Comparison of ENCODE assay signal across 23 cellular contexts in the genomic region with DNA sequence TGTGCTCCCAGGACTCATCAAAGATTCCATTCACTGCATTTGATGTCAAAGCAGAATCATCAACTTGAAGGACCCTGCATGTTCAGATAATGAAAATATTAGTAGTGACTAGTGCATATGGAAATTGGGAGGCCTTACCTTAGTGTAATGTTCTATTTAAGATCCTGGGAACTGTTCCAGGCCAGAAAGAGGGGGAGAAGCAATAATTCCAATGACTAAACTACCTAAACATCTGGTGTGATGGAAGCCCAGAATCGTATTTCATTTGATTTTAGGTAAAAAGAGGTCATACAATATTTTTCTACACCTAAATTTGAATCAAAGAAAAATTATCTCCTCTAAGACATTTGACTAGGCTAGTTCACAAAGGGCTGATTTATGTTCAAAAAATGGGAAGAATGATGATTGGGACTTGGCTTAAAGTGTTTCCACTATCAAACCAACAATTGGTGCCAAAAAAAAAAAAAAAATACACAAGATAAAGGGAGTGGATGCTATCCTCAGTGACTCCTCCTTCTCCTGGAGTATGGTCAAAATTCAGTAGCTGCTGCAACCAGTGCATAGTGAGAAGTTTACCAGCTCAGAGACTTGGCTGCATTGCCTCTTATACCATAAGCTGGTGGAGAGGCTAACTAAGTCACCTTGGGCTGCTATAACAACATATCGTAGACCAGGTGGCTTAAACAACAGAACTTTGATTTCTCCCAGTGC.
A peak's percentile ranks its signal among the peaks of the same experiment; 100 is the strongest.
DNase-seq lines count a peak whose midpoint lies in the region; TF ChIP-seq lines count a peak whose summit lies in the region.
"Had no signal": no experiment of that assay in that cellular context is flagged by ENCODE, and none has a peak within 500 bp of the region (broad histone marks: within the 10 kb centered on the region; RNA-seq: fewer than 3 reads in every experiment).

No MANE protein-coding gene starts in this region.

- TF ChIP-seq CTCF in MCF 10A (IDR thresholded peaks at IDR 0.05; ENCODE audit: unreplicated experiment) (no peak), breast epithelium (IDR thresholded peaks at IDR 0.05) (no peak), foreskin fibroblast (IDR thresholded peaks at IDR 0.05; ENCODE audit: low read depth, low read length) (no peak), colonic mucosa (IDR thresholded peaks at IDR 0.05) (no peak)

- CTCF ChIA-PET in MCF 10A (lab: Yijun Ruan, JAX), result no interaction called here

- no peaks in the 10 kb centered on the region for H3K27me3 Mint-ChIP-seq in MCF 10A (ENCODE audit: insufficient read depth, unreplicated experiment)
- H3K27me3 Mint-ChIP-seq: activated naive CD8-positive, alpha-beta T cell had no signal

- POLR2A ChIA-PET in MCF 10A (lab: Yijun Ruan, JAX), result no interaction called here

- H3K4me3 ChIP-seq in breast epithelium (no peak overlapping the region), foreskin fibroblast (ENCODE audit: low read depth in 1 of 2, low read length in 2 of 2) (no peak overlapping the region), colonic mucosa (no peak overlapping the region)
- H3K4me3 ChIP-seq: cardiac muscle cell, gastrocnemius medialis had no signal

- intact Hi-C loops in MCF 10A (cut with micrococcal nuclease), result no loop called here
- intact Hi-C loops in breast epithelium (cut with DNase I; ENCODE audit: low total_unique reads), result no loop called here
- intact Hi-C loops in colonic mucosa (cut with DNase I), result no loop called here

- no peak overlapping the region for H3K4me3 Mint-ChIP-seq in MCF 10A (ENCODE audit: unreplicated experiment)
- H3K4me3 Mint-ChIP-seq: activated naive CD8-positive, alpha-beta T cell had no signal

- TF ChIP-seq POLR2A in breast epithelium (IDR thresholded peaks at IDR 0.05), result no peak

- no peaks in the 10 kb centered on the region for H3K9me3 Mint-ChIP-seq in MCF 10A (ENCODE audit: unreplicated experiment)

- H3K4me1 ChIP-seq in breast epithelium, result no peaks in the 10 kb centered on the region
- no peaks in the 10 kb centered on the region for H3K4me1 ChIP-seq in colonic mucosa

- no peaks in the 10 kb centered on the region for H3K36me3 Mint-ChIP-seq in MCF 10A (ENCODE audit: insufficient read depth, unreplicated experiment)
- H3K36me3 Mint-ChIP-seq: activated naive CD8-positive, alpha-beta T cell had no signal

- no peak overlapping the region for H3K9ac ChIP-seq in colonic mucosa (ENCODE audit: low read depth in 2 of 2, low read length in 2 of 2)

- no peaks in the 10 kb centered on the region for H3K36me3 ChIP-seq in breast epithelium
- no peaks in the 10 kb centered on the region for H3K36me3 ChIP-seq in colonic mucosa
- H3K36me3 ChIP-seq: cardiac muscle cell, gastrocnemius medialis had no signal

- peaks cover 20% of the 10 kb centered on the region for H3K4me1 Mint-ChIP-seq in MCF 10A (ENCODE audit: insufficient read depth, unreplicated experiment)

- H3K27ac Mint-ChIP-seq in MCF 10A (ENCODE audit: low read depth, unreplicated experiment), result no peak overlapping the region
- H3K27ac Mint-ChIP-seq: activated naive CD8-positive, alpha-beta T cell; activated T-helper 2 cell treated with anti-CD3 and anti-CD28 coated beads, Interferon-gamma antibody, Interleukin-2, Interleukin-4, amounts not matched to agents 10 μg/mL and 5 μg/mL and 100 μg/mL, durations not matched to agents 14 hours and 24 hours and 36 hours had no signal

- BruUV-seq in MCF 10A (replicated peaks; lab: Mats Ljungman, UMichigan), result no TSS peak

- H3K9me3 ChIP-seq in breast epithelium (peaks cover 0 to 6% of the 10 kb centered on the region in 2 donors), colonic mucosa (no peaks in the 10 kb centered on the region)
- H3K9me3 ChIP-seq: gastrocnemius medialis had no signal

- H3K27me3 ChIP-seq in breast epithelium (no peaks in the 10 kb centered on the region), colonic mucosa (no peaks in the 10 kb centered on the region)
- H3K27me3 ChIP-seq: cardiac muscle cell, gastrocnemius medialis had no signal

- H3K27ac ChIP-seq in breast epithelium (no peak overlapping the region), colonic mucosa (no peak overlapping the region)
- H3K27ac ChIP-seq: cardiac muscle cell, gastrocnemius medialis had no signal

- DNase-seq in MCF 10A (ENCODE audit: unreplicated experiment) (peak; percentile 47), breast epithelium (ENCODE audit: low spot score in 2 of 2) (no peak), astrocyte of the hippocampus (ENCODE audit: low read depth, low spot score) (peak; percentile 42), foreskin fibroblast (peak; percentile 61 to 85), colonic mucosa (no peak), NCI-H1930 (lab: John Stamatoyannopoulos, UW) (no peak), COLO668 (lab: John Stamatoyannopoulos, UW; ENCODE audit: unreplicated experiment) (no peak)
- DNase-seq in activated CD4-positive, alpha-beta T cell treated with anti-CD3 and anti-CD28 coated beads, Interleukin-2, amount 50 U/mL, for 48 hours, result no peak
- DNase-seq: 8988T; activated CD4-positive, alpha-beta T cell treated with anti-CD3 and anti-CD28 coated beads, Interleukin-2, amount 50 U/mL, for 1 hour; dermis blood vessel endothelial cell; DND-41; gastrocnemius medialis; hippocampal formation; NCI-H1092 treated with DMSO at 0.1 percent for 48 hours; NCI-H2081 treated with DMSO at 0.1 percent for 48 hours; NCI-H524; RPMI8226; stimulated activated CD4-positive, alpha-beta T cell treated with anti-CD3 and anti-CD28 coated beads, Interleukin-4, amount 100 ng/mL, for 1 hour; stimulated activated naive CD4-positive, alpha-beta T cell had no signal

Comparison
In these comparisons a context has a peak if more than half of its experiments do, and no peak if none do; other contexts are left out.
1. DNase-seq: peak in MCF 10A (single experiment), astrocyte of the hippocampus (single experiment) and foreskin fibroblast (2 of 2); none in breast epithelium (0 of 2), colonic mucosa (single experiment), NCI-H1930 (0 of 2), activated CD4-positive, alpha-beta T cell treated with anti-CD3 and anti-CD28 coated beads, Interleukin-2, amount 50 U/mL, for 48 hours (0 of 2) and COLO668 (single experiment).